Comparison of ENCODE assay signal across 8 cellular contexts in the genomic region with DNA sequence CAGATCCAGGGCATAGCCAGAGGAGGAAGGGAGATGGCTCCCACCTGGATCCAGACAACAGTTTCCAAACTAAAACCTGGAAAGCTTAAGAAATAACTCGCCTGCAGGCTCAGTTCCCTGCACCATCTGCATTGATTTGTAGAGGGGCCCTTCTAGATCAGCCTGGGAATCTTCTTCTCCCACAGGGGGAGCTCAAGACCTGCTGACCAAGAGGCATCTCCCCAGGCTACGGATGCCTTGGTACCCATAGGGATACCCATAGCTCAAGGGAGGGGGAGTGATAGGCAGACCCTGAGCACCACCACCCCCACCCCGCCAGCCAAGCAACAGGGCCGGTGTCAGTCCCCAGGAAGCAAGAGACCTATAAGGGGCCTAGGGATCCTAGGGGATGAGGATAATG. TPM values are rescaled to one million over a fixed set of nuclear protein-coding genes. Genes with fewer than 3 reads are reported as not detected.
DNase-seq lines count a peak whose midpoint lies in the region; ATAC-seq and TF ChIP-seq lines count a peak whose summit lies in the region.

No MANE protein-coding gene starts in this region.

- no peaks in the 10 kb centered on the region for H3K36me3 ChIP-seq in gastrocnemius medialis

- H3K4me1 ChIP-seq in gastrocnemius medialis: no peaks in the 10 kb centered on the region

- in situ Hi-C loops in gastrocnemius medialis (cut with MboI; ENCODE audit: low sequenced_read_pairs in 4 of 4): no loop called here

- H3K27me3 Mint-ChIP-seq in HFFc6 (ENCODE audit: insufficient read depth): peaks cover 9% of the 10 kb centered on the region

- H3K27me3 ChIP-seq in gastrocnemius medialis: no peaks in the 10 kb centered on the region

- H3K9me3 Mint-ChIP-seq in HFFc6: no peaks in the 10 kb centered on the region

- TF ChIP-seq POLR2A in gastrocnemius medialis (IDR thresholded peaks at IDR 0.05): no peak

- intact Hi-C loops in gastrocnemius medialis (cut with DNase I; ENCODE audit: low total_unique reads): no loop called here
- intact Hi-C loops in left colon (cut with DNase I, micrococcal nuclease): no loop called here

- DNase-seq in NCI-H2196 (lab: John Stamatoyannopoulos, UW; ENCODE audit: unreplicated experiment) (peak; percentile 1), NCI-H2196 treated with DMSO at 0.1 percent for 48 hours (lab: John Stamatoyannopoulos, UW; ENCODE audit: unreplicated experiment) (no peak), HFFc6 (peak; percentile 8), RPMI8226 (peak; percentile 51), germinal center (ENCODE audit: low spot score) (peak; percentile 24), gastrocnemius medialis (no peak), DMS153 treated with DMSO at 0.1 percent for 48 hours (lab: John Stamatoyannopoulos, UW; ENCODE audit: unreplicated experiment) (no peak), left colon (no peak)

- H3K9me3 ChIP-seq in gastrocnemius medialis: no peaks in the 10 kb centered on the region

- H3K4me1 Mint-ChIP-seq in HFFc6 (ENCODE audit: low read depth): no peaks in the 10 kb centered on the region

- H3K4me3 ChIP-seq in gastrocnemius medialis: no peak overlapping the region

- no peaks in the 10 kb centered on the region for H3K36me3 Mint-ChIP-seq in HFFc6 (ENCODE audit: low read depth)

- no peak overlapping the region for H3K27ac Mint-ChIP-seq in HFFc6

- no peak overlapping the region for H3K27ac ChIP-seq in gastrocnemius medialis

- no peak overlapping the region for H3K4me3 Mint-ChIP-seq in HFFc6

- no peak for ATAC-seq in gastrocnemius medialis
- no peak for ATAC-seq in left colon

- TF ChIP-seq CTCF in HFFc6 (IDR thresholded peaks at IDR 0.05) (peak; percentile 56; the same call in 1 of the 2 replicates), gastrocnemius medialis (IDR thresholded peaks at IDR 0.05 in 4 of 5, conservative IDR thresholded peaks at IDR 0.05 in 1 of 5) (no peak)

RNA-seq across cellular contexts. Expression of gene DCLK3, which starts 28.0 kb away (rescaled TPM):
- not detected for total RNA-seq in HFFc6 (2021; fragmentation: NEBNext Ultra II Directional; extraction: Animal tissue kit (Norgen Biotek cat#: 25700))
- total RNA-seq in gastrocnemius medialis: under 1 TPM; 0.10 to 0.55 (median 0.47) TPM
- under 1 TPM; 0.11 to 0.46 TPM for total RNA-seq in left colon

Comparison
In these comparisons a context has a peak if more than half of its experiments do, and no peak if none do; other contexts are left out.
1. DNase-seq: peak in NCI-H2196 (single experiment), HFFc6 (single experiment), RPMI8226 (single experiment) and germinal center (single experiment); none in NCI-H2196 treated with DMSO at 0.1 percent for 48 hours (single experiment), gastrocnemius medialis (0 of 2), DMS153 treated with DMSO at 0.1 percent for 48 hours (single experiment) and left colon (0 of 2).